ENCODE assay signal across 22 cellular contexts in genomic region chr5:61120534-61120933, GRCh38. TPM values are rescaled to one million over a fixed set of nuclear protein-coding genes. Genes with fewer than 3 reads are reported as not detected.
DNase-seq lines count a peak whose midpoint lies in the region; ATAC-seq, FAIRE-seq and TF ChIP-seq lines count a peak whose summit lies in the region.
"Had no signal": no experiment of that assay in that cellular context is flagged by ENCODE, and none has a peak within 500 bp of the region (broad histone marks: within the 10 kb centered on the region; RNA-seq: fewer than 3 reads in every experiment).

No MANE protein-coding gene starts in this region.

- FAIRE-seq in kidney (lab: Jason Lieb, UNC): peak; percentile 56
- FAIRE-seq: D721Med, GM12891, H1, K562, RCC 7860 had no signal

- intact Hi-C loops in kidney (cut with DNase I): no loop called here

- no peaks in the 10 kb centered on the region for H3K9me3 ChIP-seq in kidney (ENCODE audit: control insufficient read depth in 1 of 2, low read length in 2 of 2)
- H3K9me3 ChIP-seq: BE2C had no signal

- H3K4me1 ChIP-seq in kidney (ENCODE audit: control insufficient read depth in 1 of 2, insufficient read depth in 1 of 2, low read depth in 1 of 2, low read length in 2 of 2): no peaks in the 10 kb centered on the region
- H3K4me1 ChIP-seq: BE2C had no signal

- H3K27ac ChIP-seq in kidney (ENCODE audit: low read depth in 2 of 2, low read length in 2 of 2): no peak overlapping the region

- peak; percentile 62 for DNase-seq in ELR (ENCODE audit: low read depth)
- DNase-seq in M059J (ENCODE audit: low read depth): peak; percentile 48
- DNase-seq in choroid plexus epithelial cell (ENCODE audit: low read depth): peak; percentile 1
- no peak for DNase-seq in kidney
- DNase-seq in cerebellum (ENCODE audit: low spot score): no peak
- no peak for DNase-seq in HK-2 (ENCODE audit: unreplicated experiment)
- no peak for DNase-seq in RPMI8226
- DNase-seq: BE2C; DMS53; NCI-H1092 treated with DMSO at 0.1 percent for 48 hours; NCI-H2029 treated with DMSO at 0.1 percent for 48 hours; NCI-H345; NCI-H524; NCI-H774; NK-92 treated with Interleukin-12 subunit alpha and Interleukin-12 subunit beta, amount 100 ng/mL, for 24 hours; SHP77 had no signal

- no peak for ATAC-seq in HG02981 (IDR thresholded peaks at IDR 0.05; ENCODE audit: unreplicated experiment)
- ATAC-seq: K562 had no signal

- TF ChIP-seq CTCF in choroid plexus epithelial cell (conservative IDR thresholded peaks at IDR 0.05; ENCODE audit: low read depth, low read length) (no peak), kidney (IDR thresholded peaks at IDR 0.05; ENCODE audit: borderline replicate concordance, extremely low read depth, insufficient read depth) (no peak)

- H3K4me3 ChIP-seq in choroid plexus epithelial cell (ENCODE audit: low read depth, low read length): no peak overlapping the region
- no peak overlapping the region for H3K4me3 ChIP-seq in kidney (ENCODE audit: low read length in 2 of 2)
- H3K4me3 ChIP-seq: K562 had no signal

- no peaks in the 10 kb centered on the region for H3K36me3 ChIP-seq in kidney (ENCODE audit: control insufficient read depth in 1 of 2, insufficient read depth in 2 of 2, low read length in 2 of 2)
- H3K36me3 ChIP-seq: BE2C had no signal

- no peak overlapping the region for H3K9ac ChIP-seq in kidney (ENCODE audit: low read length in 2 of 2)

RNA-seq across cellular contexts. Expression of gene SMIM15, which starts 41.7 kb away (rescaled TPM):
- 53.9 and 65.1 TPM in 2 replicates for total RNA-seq in M059J (2014; rRNA removed; shearing (Covaris generic))
- total RNA-seq in kidney (68.1 TPM), cerebellum (25.9 TPM)
- 32.0 TPM for polyA plus RNA-seq in kidney (ENCODE audit: insufficient read depth, low read depth, low replicate concordance)

Comparison
In these comparisons a context has a peak if more than half of its experiments do, and no peak if none do; other contexts are left out.
1. DNase-seq: peak in ELR (single experiment), M059J (single experiment) and choroid plexus epithelial cell (single experiment); none in kidney (single experiment), cerebellum (single experiment), HK-2 (single experiment) and RPMI8226 (single experiment).